In genomic region chr16:22198547-22199293, GRCh38 we compare ENCODE assay signal across 10 cellular contexts. TPM values are rescaled to one million over a fixed set of nuclear protein-coding genes. Genes with fewer than 3 reads are reported as not detected.
DNase-seq lines count a peak whose midpoint lies in the region; ATAC-seq and TF ChIP-seq lines count a peak whose summit lies in the region.
"Had no signal": no experiment of that assay in that cellular context is flagged by ENCODE, and none has a peak within 500 bp of the region (broad histone marks: within the 10 kb centered on the region; RNA-seq: fewer than 3 reads in every experiment).

No MANE protein-coding gene starts in this region.

- no peaks in the 10 kb centered on the region for H3K9me3 Mint-ChIP-seq in activated CD8-positive, alpha-beta memory T cell treated with anti-CD3 and anti-CD28 coated beads, Interleukin-2, amount 10 ng/mL, durations not matched to agents 7 days and 5 days (ENCODE audit: low read depth)

- ATAC-seq in activated CD8-positive, alpha-beta memory T cell treated with anti-CD3 and anti-CD28 coated beads, Interleukin-2, amount 10 ng/mL, durations not matched to agents 7 days and 5 days, result no peak
- no peak for ATAC-seq in upper lobe of left lung (ENCODE audit: low FRiP score in 2 of 2)
- ATAC-seq in HG03045 (IDR thresholded peaks at IDR 0.05; ENCODE audit: unreplicated experiment), result no peak

- no peaks in the 10 kb centered on the region for H3K9me3 ChIP-seq in Peyer's patch
- H3K9me3 ChIP-seq in upper lobe of left lung, result no peaks in the 10 kb centered on the region
- H3K9me3 ChIP-seq: BLaER1 treated with 17β-estradiol and CSF1 and Interleukin-3, amounts not matched to agents 10 nM and 100 nM had no signal

- no peaks in the 10 kb centered on the region for H3K27me3 Mint-ChIP-seq in activated CD8-positive, alpha-beta memory T cell treated with anti-CD3 and anti-CD28 coated beads, Interleukin-2, amount 10 ng/mL, durations not matched to agents 7 days and 5 days

- no peak for TF ChIP-seq CTCF in Peyer's patch (IDR thresholded peaks at IDR 0.05)
- TF ChIP-seq CTCF in fibroblast of villous mesenchyme (IDR thresholded peaks at IDR 0.05; ENCODE audit: insufficient read depth, low read depth, low read length), result peak; percentile 1
- no peak for TF ChIP-seq CTCF in upper lobe of left lung (IDR thresholded peaks at IDR 0.05)

- 56 to 67% methylated on average over 4 to 7 of the region's 7 CpGs for WGBS in upper lobe of left lung, 2 donors

- H3K27ac ChIP-seq in Peyer's patch (peak overlapping the region in 3 of 4 donors; percentile 40 to 56 (median 40)), upper lobe of left lung (peak overlapping the region; percentile 65 to 77 (median 69))

- H3K4me3 ChIP-seq in Peyer's patch (no peak overlapping the region), fibroblast of villous mesenchyme (ENCODE audit: low read depth, low read length) (no peak overlapping the region), upper lobe of left lung (no peak overlapping the region)
- H3K4me3 ChIP-seq: BLaER1 treated with 17β-estradiol and CSF1 and Interleukin-3, amounts not matched to agents 10 nM and 100 nM had no signal

- TF ChIP-seq POLR2A in Peyer's patch (IDR thresholded peaks at IDR 0.05) (no peak), upper lobe of left lung (IDR thresholded peaks at IDR 0.05) (no peak)

- no peaks in the 10 kb centered on the region for H3K36me3 ChIP-seq in Peyer's patch
- no peaks in the 10 kb centered on the region for H3K36me3 ChIP-seq in upper lobe of left lung
- H3K36me3 ChIP-seq: BLaER1 treated with 17β-estradiol and CSF1 and Interleukin-3, amounts not matched to agents 10 nM and 100 nM had no signal

- peaks cover 3% of the 10 kb centered on the region for H3K36me3 Mint-ChIP-seq in activated CD8-positive, alpha-beta memory T cell treated with anti-CD3 and anti-CD28 coated beads, Interleukin-2, amount 10 ng/mL, durations not matched to agents 7 days and 5 days

- peaks cover 0 to 9% (median 3%) of the 10 kb centered on the region in 4 donors for H3K4me1 ChIP-seq in Peyer's patch
- peaks cover 0 to 12% (median 9%) of the 10 kb centered on the region in 4 donors for H3K4me1 ChIP-seq in upper lobe of left lung

- no peak for TF ChIP-seq EP300 in upper lobe of left lung (IDR thresholded peaks at IDR 0.05)

- H3K4me3 Mint-ChIP-seq in activated CD8-positive, alpha-beta memory T cell treated with anti-CD3 and anti-CD28 coated beads, Interleukin-2, amount 10 ng/mL, durations not matched to agents 7 days and 5 days, result no peak overlapping the region

- H3K27me3 ChIP-seq in Peyer's patch, result no peaks in the 10 kb centered on the region
- no peaks in the 10 kb centered on the region for H3K27me3 ChIP-seq in upper lobe of left lung

- H3K27ac Mint-ChIP-seq in activated CD8-positive, alpha-beta memory T cell treated with anti-CD3 and anti-CD28 coated beads, Interleukin-2, amount 10 ng/mL, durations not matched to agents 7 days and 5 days, result peak overlapping the region; percentile 45

- DNase-seq in activated CD8-positive, alpha-beta memory T cell treated with anti-CD3 and anti-CD28 coated beads, Interleukin-2, amount 10 ng/mL, durations not matched to agents 7 days and 5 days, result no peak
- no peak for DNase-seq in activated CD8-positive, alpha-beta memory T cell treated with anti-CD3 and anti-CD28 coated beads, Interleukin-2, amount 50 U/mL, for 4 hours
- no peak for DNase-seq in Peyer's patch
- no peak for DNase-seq in fibroblast of villous mesenchyme (ENCODE audit: low read depth)
- DNase-seq in upper lobe of left lung, result no peak
- no peak for DNase-seq in anterior cingulate cortex (lab: John Stamatoyannopoulos, UW)
- DNase-seq in iPS-NIHi7 (ENCODE audit: extremely low spot score), result no peak
- DNase-seq: NCI-H524 had no signal

- CTCF ChIA-PET in activated CD8-positive, alpha-beta memory T cell treated with anti-CD3 and anti-CD28 coated beads, Interleukin-2, amount 10 ng/mL, durations not matched to agents 7 days and 5 days (lab: Charles Lee), result interaction anchor here (1.1 to 13.1 kb wide), 3 partner anchors 10 to 100 kb away, joined by 4 to 204 read pairs (median 8); partner anchors contain the start of gene POLR3E

- peaks cover 36% of the 10 kb centered on the region for H3K4me1 Mint-ChIP-seq in activated CD8-positive, alpha-beta memory T cell treated with anti-CD3 and anti-CD28 coated beads, Interleukin-2, amount 10 ng/mL, durations not matched to agents 7 days and 5 days

RNA-seq across cellular contexts. Expression of gene EEF2K, which starts 7.4 kb away (rescaled TPM):
- total RNA-seq in activated CD8-positive, alpha-beta memory T cell treated with anti-CD3 and anti-CD28 coated beads, Interleukin-2, amount 10 ng/mL, durations not matched to agents 7 days and 5 days, result 10 to 100 TPM; 34.8 to 36.7 TPM
- 10 to 100 TPM; 26.9 to 46.4 (median 36.1) TPM for total RNA-seq in Peyer's patch
- 26.3 and 30.0 TPM in 2 replicates for total RNA-seq in fibroblast of villous mesenchyme
- total RNA-seq in upper lobe of left lung, result 10 to 100 TPM; 16.9 to 48.2 (median 29.2) TPM

RNA-seq across cellular contexts. Expression of gene SDR42E2, which starts 36.4 kb away (rescaled TPM):
- under 1 TPM in 1 of 2 experiments, not detected in 1; 0.18 TPM for total RNA-seq in activated CD8-positive, alpha-beta memory T cell treated with anti-CD3 and anti-CD28 coated beads, Interleukin-2, amount 10 ng/mL, durations not matched to agents 7 days and 5 days
- not detected for total RNA-seq in Peyer's patch
- not detected in 2 replicates for total RNA-seq in fibroblast of villous mesenchyme
- total RNA-seq in upper lobe of left lung, result under 1 TPM in 3 of 6 donors, not detected in 3; 0.17 to 0.59 (median 0.22) TPM
